ENCODE assay signal across 8 cellular contexts in the genomic region with DNA sequence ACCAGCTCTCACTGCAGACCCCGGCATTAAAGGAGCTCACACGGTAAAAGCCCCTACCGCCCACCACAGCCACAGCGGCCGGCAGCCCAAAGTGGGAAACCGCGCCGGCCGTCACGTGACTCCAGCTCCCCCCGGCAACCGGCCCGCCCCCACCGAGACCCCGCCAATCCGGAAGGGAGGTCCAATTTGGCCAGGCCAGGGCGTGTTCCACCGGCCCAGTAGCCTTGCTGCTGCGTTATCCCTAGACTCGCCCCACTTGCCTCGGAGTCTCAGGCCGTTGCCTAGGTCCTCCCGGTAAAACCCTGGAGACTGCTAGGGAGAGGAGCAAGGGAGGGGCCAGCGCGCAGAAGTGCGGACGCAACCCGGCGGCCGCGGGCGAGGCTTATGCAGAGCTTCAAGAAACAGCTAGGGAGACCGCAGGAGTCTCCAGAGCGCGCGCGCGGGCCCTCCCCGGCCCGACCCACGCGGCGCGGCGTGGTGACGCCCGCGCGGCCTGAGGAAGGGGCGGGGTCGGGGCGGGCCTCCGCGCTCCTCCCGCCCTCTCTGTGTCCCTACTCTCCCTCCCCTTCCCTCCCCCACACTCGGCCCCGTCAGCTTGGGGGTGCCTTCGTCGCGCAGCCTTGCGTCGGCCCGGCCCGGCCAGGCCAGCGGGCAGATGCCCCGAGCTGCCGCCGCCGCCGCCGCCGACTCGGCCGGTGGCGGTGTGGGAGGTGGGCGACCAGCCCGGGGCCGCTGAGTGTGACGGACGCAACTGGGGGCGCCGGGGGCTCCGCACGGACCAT. TPM values are rescaled to one million over a fixed set of nuclear protein-coding genes. Genes with fewer than 3 reads are reported as not detected.
DNase-seq lines count a peak whose midpoint lies in the region; ATAC-seq and TF ChIP-seq lines count a peak whose summit lies in the region.

A gene with protein sequence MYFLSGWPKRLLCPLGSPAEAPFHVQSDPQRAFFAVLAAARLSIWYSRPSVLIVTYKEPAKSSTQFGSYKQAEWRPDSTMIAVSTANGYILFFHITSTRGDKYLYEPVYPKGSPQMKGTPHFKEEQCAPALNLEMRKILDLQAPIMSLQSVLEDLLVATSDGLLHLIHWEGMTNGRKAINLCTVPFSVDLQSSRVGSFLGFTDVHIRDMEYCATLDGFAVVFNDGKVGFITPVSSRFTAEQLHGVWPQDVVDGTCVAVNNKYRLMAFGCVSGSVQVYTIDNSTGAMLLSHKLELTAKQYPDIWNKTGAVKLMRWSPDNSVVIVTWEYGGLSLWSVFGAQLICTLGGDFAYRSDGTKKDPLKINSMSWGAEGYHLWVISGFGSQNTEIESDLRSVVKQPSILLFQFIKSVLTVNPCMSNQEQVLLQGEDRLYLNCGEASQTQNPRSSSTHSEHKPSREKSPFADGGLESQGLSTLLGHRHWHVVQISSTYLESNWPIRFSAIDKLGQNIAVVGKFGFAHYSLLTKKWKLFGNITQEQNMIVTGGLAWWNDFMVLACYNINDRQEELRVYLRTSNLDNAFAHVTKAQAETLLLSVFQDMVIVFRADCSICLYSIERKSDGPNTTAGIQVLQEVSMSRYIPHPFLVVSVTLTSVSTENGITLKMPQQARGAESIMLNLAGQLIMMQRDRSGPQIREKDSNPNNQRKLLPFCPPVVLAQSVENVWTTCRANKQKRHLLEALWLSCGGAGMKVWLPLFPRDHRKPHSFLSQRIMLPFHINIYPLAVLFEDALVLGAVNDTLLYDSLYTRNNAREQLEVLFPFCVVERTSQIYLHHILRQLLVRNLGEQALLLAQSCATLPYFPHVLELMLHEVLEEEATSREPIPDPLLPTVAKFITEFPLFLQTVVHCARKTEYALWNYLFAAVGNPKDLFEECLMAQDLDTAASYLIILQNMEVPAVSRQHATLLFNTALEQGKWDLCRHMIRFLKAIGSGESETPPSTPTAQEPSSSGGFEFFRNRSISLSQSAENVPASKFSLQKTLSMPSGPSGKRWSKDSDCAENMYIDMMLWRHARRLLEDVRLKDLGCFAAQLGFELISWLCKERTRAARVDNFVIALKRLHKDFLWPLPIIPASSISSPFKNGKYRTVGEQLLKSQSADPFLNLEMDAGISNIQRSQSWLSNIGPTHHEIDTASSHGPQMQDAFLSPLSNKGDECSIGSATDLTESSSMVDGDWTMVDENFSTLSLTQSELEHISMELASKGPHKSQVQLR (N-terminal part only) (plus strand): TSS at position 578 of the 782 bp plus-strand sequence. CDS start 203 bp downstream, at position 781.

- no peaks in the 10 kb centered on the region for H3K36me3 ChIP-seq in liver (ENCODE audit: control insufficient read depth in 4 of 4, insufficient read depth in 3 of 4, low read depth in 1 of 4, low read length in 3 of 4)

- H3K9me3 Mint-ChIP-seq in CD14-positive monocyte, result peaks cover 0 to 7% (median 0%) of the 10 kb centered on the region in 7 donors
- no peaks in the 10 kb centered on the region for H3K9me3 Mint-ChIP-seq in activated CD4-positive, alpha-beta memory T cell treated with anti-CD3 and anti-CD28 coated beads for 36 hours

- H3K4me3 Mint-ChIP-seq in CD14-positive monocyte, result peak within 1 kb of the TSS; percentile 96 to 100
- H3K4me3 Mint-ChIP-seq in activated CD4-positive, alpha-beta memory T cell treated with anti-CD3 and anti-CD28 coated beads for 36 hours, result peak within 1 kb of the TSS; percentile 98

- no peak for TF ChIP-seq CTCF in CD14-positive monocyte (IDR thresholded peaks at IDR 0.05)
- peak; percentile 26 for TF ChIP-seq CTCF in liver (IDR thresholded peaks at IDR 0.05; ENCODE audit: low read depth, low read length, missing input control)

- POLR2A ChIA-PET in activated CD4-positive, alpha-beta memory T cell treated with anti-CD3 and anti-CD28 coated beads for 36 hours (lab: Charles Lee), result interaction anchor here (0.6 to 2.4 kb wide), 11 partner anchors 20 to 797 kb away, joined by 3 to 16 read pairs (median 3); a partner anchor contains a TSS

- peak within 1 kb of the TSS; percentile 96 to 99 (median 98) for H3K27ac Mint-ChIP-seq in CD14-positive monocyte
- peak within 1 kb of the TSS; percentile 100 for H3K27ac Mint-ChIP-seq in activated CD4-positive, alpha-beta memory T cell treated with anti-CD3 and anti-CD28 coated beads for 36 hours

- no peaks in the 10 kb centered on the region for H3K9me3 ChIP-seq in liver (ENCODE audit: control insufficient read depth in 4 of 4, low read length in 3 of 4)

- CTCF ChIA-PET in activated CD4-positive, alpha-beta memory T cell treated with anti-CD3 and anti-CD28 coated beads for 36 hours (lab: Charles Lee), result interaction anchor here (0.6 to 1.5 kb wide), 8 partner anchors 16 to 836 kb away, joined by 3 to 7 read pairs (median 4); a partner anchor contains a TSS

- H3K27me3 Mint-ChIP-seq in CD14-positive monocyte (ENCODE audit: low read depth in 3 of 3), result no peaks in the 10 kb centered on the region
- no peaks in the 10 kb centered on the region for H3K27me3 Mint-ChIP-seq in activated CD4-positive, alpha-beta memory T cell treated with anti-CD3 and anti-CD28 coated beads for 36 hours

- under 1% methylated on average over 84 of the region's 84 CpGs for WGBS in liver

- H3K36me3 Mint-ChIP-seq in CD14-positive monocyte, result peaks cover 6 to 13% of the 10 kb centered on the region in 2 donors
- H3K36me3 Mint-ChIP-seq in activated CD4-positive, alpha-beta memory T cell treated with anti-CD3 and anti-CD28 coated beads for 36 hours, result peaks cover 7% of the 10 kb centered on the region

- peaks cover 0 to 24% (median 14%) of the 10 kb centered on the region in 4 donors for H3K4me1 ChIP-seq in liver (ENCODE audit: control insufficient read depth in 4 of 4, insufficient read depth in 4 of 4, low read length in 3 of 4)

- no peaks in the 10 kb centered on the region for H3K27me3 ChIP-seq in liver (ENCODE audit: control insufficient read depth in 4 of 4, insufficient read depth in 4 of 4, low read length in 3 of 4)

- H3K27ac ChIP-seq in liver (ENCODE audit: low read depth in 1 of 2, low read length in 2 of 2), result peak within 1 kb of the TSS; percentile 92 to 95

- intact Hi-C loops in CD14-positive monocyte (cut with micrococcal nuclease), result loop anchor here in 1 of 2 donors (5.0 to 10.0 kb wide), 4 partner anchors 64 to 644 kb away; a partner anchor contains a TSS
- intact Hi-C loops in activated CD4-positive, alpha-beta memory T cell treated with anti-CD3 and anti-CD28 coated beads for 36 hours (cut with micrococcal nuclease), result loop anchor here (1.0 to 5.0 kb wide), 10 partner anchors 20 to 951 kb away; a partner anchor contains a TSS

- DNase-seq in CD14-positive monocyte (ENCODE audit: low spot score), result peak; percentile 91
- peak; percentile 75 for DNase-seq in NCI-H748 treated with DMSO at 0.1 percent for 48 hours (lab: John Stamatoyannopoulos, UW)
- DNase-seq in activated CD4-positive, alpha-beta memory T cell treated with anti-CD3 and anti-CD28 coated beads for 36 hours, result peak; percentile 94
- peak; percentile 67 to 92 for DNase-seq in dermis microvascular lymphatic vessel endothelial cell (ENCODE audit: low read depth in 2 of 2)
- peak; percentile 87 for DNase-seq in stimulated activated CD4-positive, alpha-beta T cell treated with anti-CD3 and anti-CD28 coated beads, Interleukin-4, amount 100 ng/mL, for 1 hour

- H3K9ac ChIP-seq in liver (ENCODE audit: low read depth in 1 of 2, low read length in 2 of 2), result peak within 1 kb of the TSS; percentile 88 to 93

- peaks cover 73% of the 10 kb centered on the region for H3K4me1 Mint-ChIP-seq in CD14-positive monocyte
- H3K4me1 Mint-ChIP-seq in activated CD4-positive, alpha-beta memory T cell treated with anti-CD3 and anti-CD28 coated beads for 36 hours (ENCODE audit: low read depth), result peaks cover 62% of the 10 kb centered on the region

- TF ChIP-seq RAD21 in liver (IDR thresholded peaks at IDR 0.05), result no peak

- peak within 1 kb of the TSS; percentile 90 to 92 (median 91) for H3K4me3 ChIP-seq in liver (ENCODE audit: low read depth in 1 of 3, low read length in 3 of 3)

- ATAC-seq in GM19351 (IDR thresholded peaks at IDR 0.05; ENCODE audit: unreplicated experiment) (peak; percentile 52), HG03521 (IDR thresholded peaks at IDR 0.05; ENCODE audit: unreplicated experiment) (peak; percentile 64)

TF ChIP-seq in liver, 16 proteins besides CTCF, POLR2A, EP300 and RAD21 (continues in another document):
- TF ChIP-seq HNF4G (IDR thresholded peaks at IDR 0.05) (no peak), YY1 (IDR thresholded peaks at IDR 0.05) (no peak), EGR1 (IDR thresholded peaks at IDR 0.05; ENCODE audit: low read depth in 2 of 2) (no peak), JUND (IDR thresholded peaks at IDR 0.05) (no peak), TAF1 (conservative IDR thresholded peaks at IDR 0.05) (peak; percentile 34), HNF4A (conservative IDR thresholded peaks at IDR 0.05) (peak in 1 of 2 donors; percentile 3), NR2F2 (IDR thresholded peaks at IDR 0.05) (no peak)
- TF ChIP-seq, protein P1, sequence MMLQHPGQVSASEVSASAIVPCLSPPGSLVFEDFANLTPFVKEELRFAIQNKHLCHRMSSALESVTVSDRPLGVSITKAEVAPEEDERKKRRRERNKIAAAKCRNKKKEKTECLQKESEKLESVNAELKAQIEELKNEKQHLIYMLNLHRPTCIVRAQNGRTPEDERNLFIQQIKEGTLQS (IDR thresholded peaks at IDR 0.05), result no peak

RNA-seq across cellular contexts. Expression of the gene that starts here (rescaled TPM):
- polyA plus RNA-seq in CD14-positive monocyte (10 to 100 TPM; 13.4 to 16.3 TPM), liver (1 to 10 TPM; 4.1 to 5.7 TPM)
- 10 to 100 TPM; 14.1 to 15.0 TPM for total RNA-seq in activated CD4-positive, alpha-beta memory T cell treated with anti-CD3 and anti-CD28 coated beads for 36 hours
- total RNA-seq in dermis microvascular lymphatic vessel endothelial cell (25.0 and 37.3 TPM in 2 replicates), liver (10 to 100 TPM; 14.0 to 25.8 TPM)

Comparison
In these comparisons a context has a peak if more than half of its experiments do, and no peak if none do; other contexts are left out.
1. Peak in every context shown above with its lines: DNase-seq, ATAC-seq, H3K4me3 ChIP-seq and H3K27ac ChIP-seq.